Comparison of ENCODE assay signal across 28 cellular contexts in the genomic region with DNA sequence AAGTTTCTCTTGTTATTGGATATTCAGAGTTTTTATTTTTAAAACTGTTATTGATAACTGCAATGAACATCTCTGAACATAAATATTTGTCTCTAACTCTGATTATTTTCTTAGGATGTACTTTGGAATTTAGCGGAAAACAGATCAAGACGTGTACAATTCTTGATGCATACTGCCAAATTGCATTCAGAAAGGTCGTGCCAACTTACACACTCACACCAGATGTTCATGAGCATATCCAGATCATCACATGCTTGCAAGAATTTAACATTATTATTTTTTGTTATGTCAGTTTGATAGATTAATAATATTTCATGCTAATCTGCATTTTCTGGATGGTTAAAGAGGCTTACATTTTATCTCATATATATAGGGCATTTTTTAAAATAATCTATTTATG.
"Had no signal": no experiment of that assay in that cellular context is flagged by ENCODE, and none has a peak within 500 bp of the region (broad histone marks: within the 10 kb centered on the region; RNA-seq: fewer than 3 reads in every experiment).

No MANE protein-coding gene starts in this region.

- H3K36me3 ChIP-seq: brain microvascular endothelial cell, gastroesophageal sphincter, heart right ventricle had no signal

- H3K27me3 ChIP-seq: brain microvascular endothelial cell, dorsolateral prefrontal cortex, gastroesophageal sphincter, heart right ventricle had no signal

- DNase-seq: activated CD4-positive, alpha-beta memory T cell treated with anti-CD3 and anti-CD28 coated beads for 36 hours; activated CD4-positive, alpha-beta T cell treated with anti-CD3 and anti-CD28 coated beads for 36 hours; activated CD4-positive, alpha-beta T cell treated with anti-CD3 and anti-CD28 coated beads, Interleukin-2, amount 10 ng/mL, durations not matched to agents 24 days and 14 days; activated CD4-positive, CD25-positive, alpha-beta regulatory T cell; activated CD4-positive, CD25-positive, alpha-beta regulatory T cell treated with anti-CD3 and anti-CD28 coated beads, Interleukin-2, amount 50 U/mL, for 72 hours; activated CD8-positive, alpha-beta memory T cell treated with anti-CD3 and anti-CD28 coated beads, Interleukin-2, amount 10 ng/mL, durations not matched to agents 7 days and 5 days; activated CD8-positive, alpha-beta memory T cell treated with anti-CD3 and anti-CD28 coated beads, Interleukin-2, amount 50 U/mL, for 4 hours; activated CD8-positive, alpha-beta T cell treated with anti-CD3 and anti-CD28 coated beads, Interleukin-2, amount 10 ng/mL, durations not matched to agents 7 days and 5 days; activated gamma-delta T cell; activated naive CD4-positive, alpha-beta T cell; activated naive CD4-positive, alpha-beta T cell treated with anti-CD3 and anti-CD28 coated beads, Interleukin-2, amount 10 ng/mL, durations not matched to agents 7 days and 5 days; activated naive CD8-positive, alpha-beta T cell treated with anti-CD3 and anti-CD28 coated beads, Interleukin-2, amount 10 ng/mL, durations not matched to agents 7 days and 5 days; activated T-cell treated with anti-CD3 and anti-CD28 coated beads, Interleukin-2, amount 50 U/mL, for 1 hour; activated T-cell treated with anti-CD3 and anti-CD28 coated beads, Interleukin-2, amount 50 U/mL, for 72 hours; amniotic stem cell; anterior cingulate cortex; brain microvascular endothelial cell; dorsolateral prefrontal cortex; effector memory CD4-positive, alpha-beta T cell; endodermal cell; foreskin melanocyte; heart right ventricle; T-helper 2 cell had no signal

- H2AFZ ChIP-seq: hepatocyte had no signal

- H3K4me2 ChIP-seq: hepatocyte had no signal

- ATAC-seq: activated CD4-positive, alpha-beta T cell treated with anti-CD3 and anti-CD28 coated beads for 36 hours; activated CD8-positive, alpha-beta memory T cell treated with anti-CD3 and anti-CD28 coated beads, Interleukin-2, amount 10 ng/mL, durations not matched to agents 7 days and 5 days; activated CD8-positive, alpha-beta T cell treated with anti-CD3 and anti-CD28 coated beads, Interleukin-2, amount 10 ng/mL, durations not matched to agents 7 days and 5 days; activated naive CD4-positive, alpha-beta T cell treated with anti-CD3 and anti-CD28 coated beads, Interleukin-2, amount 50 U/mL, for 72 hours; activated T-cell treated with anti-CD3 and anti-CD28 coated beads, Interleukin-2, amount 50 U/mL, for 72 hours; esophagus mucosa; gastroesophageal sphincter; heart right ventricle had no signal

- H3K27ac ChIP-seq: brain microvascular endothelial cell, coronary artery, dorsolateral prefrontal cortex, gastroesophageal sphincter, heart right ventricle, hepatocyte had no signal

- H3K79me2 ChIP-seq: hepatocyte had no signal

- H3K4me3 ChIP-seq: coronary artery, dorsolateral prefrontal cortex, gastroesophageal sphincter, heart right ventricle, hepatocyte had no signal

- H3K4me1 ChIP-seq: gastroesophageal sphincter had no signal
